Comparison of ENCODE assay signal across 8 cellular contexts in the genomic region with DNA sequence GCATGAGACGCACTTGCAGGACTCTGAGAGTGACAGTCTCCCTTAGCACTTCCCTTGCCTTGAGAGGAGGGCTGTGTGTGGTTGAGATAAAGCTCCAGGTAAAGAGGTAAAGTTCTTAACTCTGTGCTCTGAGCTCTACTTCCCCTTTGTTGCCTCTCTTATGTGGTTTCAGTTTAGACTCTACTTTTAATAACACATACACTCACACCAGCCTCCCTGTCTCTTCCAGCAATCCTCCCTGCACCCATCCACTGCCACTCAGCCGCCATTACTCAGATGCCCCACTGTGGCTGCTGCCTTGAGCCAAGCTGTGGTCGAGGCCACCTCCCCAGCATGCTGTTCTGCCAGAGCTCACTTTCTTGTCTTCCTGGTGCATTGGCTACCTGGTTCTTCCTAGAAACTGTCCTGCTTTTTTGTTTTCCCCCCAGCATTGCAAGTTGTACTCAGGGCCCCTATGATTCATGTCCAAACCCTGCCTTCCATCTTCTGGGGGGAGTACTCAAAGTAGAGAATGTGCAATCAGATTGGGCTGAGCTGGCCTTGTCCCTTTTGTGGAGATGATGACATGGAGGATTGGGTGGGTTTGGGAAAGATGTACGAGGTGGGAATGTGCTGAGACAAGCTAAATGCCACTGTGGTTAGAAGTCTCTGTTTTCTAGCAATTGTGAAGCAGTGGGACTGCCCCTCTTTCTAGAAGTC.
A peak's percentile ranks its signal among the peaks of the same experiment; 100 is the strongest.
DNase-seq lines count a peak whose midpoint lies in the region; ATAC-seq and TF ChIP-seq lines count a peak whose summit lies in the region.

No MANE protein-coding gene starts in this region.

- H3K4me3 ChIP-seq in GM06990 (replicated peaks; ENCODE audit: low read depth, low read length) (no peak overlapping the region), lower leg skin (ENCODE audit: low read depth, poor library complexity, severe bottlenecking) (no peak overlapping the region)

- DNase-seq in GM06990 (ENCODE audit: extremely low read depth, insufficient read length) (peak; percentile 29), naive B cell (peak; percentile 34), dermis blood vessel endothelial cell (no peak), lower leg skin (ENCODE audit: low spot score in 2 of 2) (no peak)
- no peak for DNase-seq in activated CD4-positive, alpha-beta memory T cell treated with anti-CD3 and anti-CD28 coated beads, Interleukin-2, amount 10 ng/mL, durations not matched to agents 7 days and 5 days

- ATAC-seq in HG02852 (IDR thresholded peaks at IDR 0.05; ENCODE audit: unreplicated experiment), result peak; percentile 55
- ATAC-seq in naive B cell (ENCODE audit: low read depth in 2 of 2), result peak; percentile 96 to 98
- ATAC-seq in HG03097 (IDR thresholded peaks at IDR 0.05; ENCODE audit: low FRiP score, unreplicated experiment), result no peak
- ATAC-seq in HG03139 (IDR thresholded peaks at IDR 0.05; ENCODE audit: unreplicated experiment), result no peak

- intact Hi-C loops in lower leg skin (cut with DNase I; ENCODE audit: low total_unique reads), result no loop called here

- peak overlapping the region; percentile 53 for H3K27ac Mint-ChIP-seq in activated CD4-positive, alpha-beta memory T cell treated with anti-CD3 and anti-CD28 coated beads, Interleukin-2, amount 10 ng/mL, durations not matched to agents 7 days and 5 days
- H3K27ac Mint-ChIP-seq in naive B cell, result peak overlapping the region in 4 of 6 donors; percentile 18 to 77 (median 65)

- CTCF ChIA-PET in activated CD4-positive, alpha-beta memory T cell treated with anti-CD3 and anti-CD28 coated beads, Interleukin-2, amount 10 ng/mL, durations not matched to agents 7 days and 5 days (lab: Charles Lee), result interaction anchor here (0.6 to 13.6 kb wide), 8 partner anchors 10 to 432 kb away, joined by 3 to 125 read pairs (median 4); no protein-coding TSS in a partner anchor

- no peak overlapping the region for H3K4me3 Mint-ChIP-seq in activated CD4-positive, alpha-beta memory T cell treated with anti-CD3 and anti-CD28 coated beads, Interleukin-2, amount 10 ng/mL, durations not matched to agents 7 days and 5 days
- H3K4me3 Mint-ChIP-seq in naive B cell, result peak overlapping the region in 4 of 8 donors; percentile 21 to 71 (median 45)

- no peaks in the 10 kb centered on the region; the same call in none of the 2 replicates for H3K27me3 ChIP-seq in GM06990 (replicated peaks; ENCODE audit: control insufficient read depth, insufficient read depth, low read length)

- no peaks in the 10 kb centered on the region for H3K9me3 Mint-ChIP-seq in activated CD4-positive, alpha-beta memory T cell treated with anti-CD3 and anti-CD28 coated beads, Interleukin-2, amount 10 ng/mL, durations not matched to agents 7 days and 5 days
- H3K9me3 Mint-ChIP-seq in naive B cell, result peaks cover 0 to 3% (median 0%) of the 10 kb centered on the region in 7 donors

- TF ChIP-seq POLR2A in lower leg skin (IDR thresholded peaks at IDR 0.05), result no peak

- no peaks in the 10 kb centered on the region for H3K36me3 Mint-ChIP-seq in activated CD4-positive, alpha-beta memory T cell treated with anti-CD3 and anti-CD28 coated beads, Interleukin-2, amount 10 ng/mL, durations not matched to agents 7 days and 5 days (ENCODE audit: low read depth)
- H3K36me3 Mint-ChIP-seq in naive B cell, result no peaks in the 10 kb centered on the region

- H3K27me3 Mint-ChIP-seq in activated CD4-positive, alpha-beta memory T cell treated with anti-CD3 and anti-CD28 coated beads, Interleukin-2, amount 10 ng/mL, durations not matched to agents 7 days and 5 days, result peaks cover 8% of the 10 kb centered on the region
- peaks cover 0 to 4% (median 0%) of the 10 kb centered on the region in 3 donors for H3K27me3 Mint-ChIP-seq in naive B cell

- H3K36me3 ChIP-seq in GM06990 (ENCODE audit: control insufficient read depth, insufficient read depth, low read length), result no peaks in the 10 kb centered on the region

- H3K4me1 Mint-ChIP-seq in activated CD4-positive, alpha-beta memory T cell treated with anti-CD3 and anti-CD28 coated beads, Interleukin-2, amount 10 ng/mL, durations not matched to agents 7 days and 5 days, result peaks cover 13% of the 10 kb centered on the region
- H3K4me1 Mint-ChIP-seq in naive B cell, result peaks cover 6 to 15% (median 13%) of the 10 kb centered on the region in 3 donors

- POLR2A ChIA-PET in activated CD4-positive, alpha-beta memory T cell treated with anti-CD3 and anti-CD28 coated beads, Interleukin-2, amount 10 ng/mL, durations not matched to agents 7 days and 5 days (lab: Charles Lee), result interaction anchor here (1.0 to 1.7 kb wide), 6 partner anchors 15 to 293 kb away, joined by 3 to 7 read pairs (median 3); no protein-coding TSS in a partner anchor

- 66 to 72% methylated on average over 4 of the region's 4 CpGs for WGBS in lower leg skin, 2 donors

- TF ChIP-seq CTCF in GM06990 (IDR thresholded peaks at IDR 0.05; ENCODE audit: insufficient read depth, low read length, poor library complexity, severe bottlenecking) (no peak), lower leg skin (IDR thresholded peaks at IDR 0.05) (no peak)

Comparison
In these comparisons a context has a peak if more than half of its experiments do, and no peak if none do; other contexts are left out.
1. DNase-seq: peak in GM06990 (single experiment) and naive B cell (single experiment); none in activated CD4-positive, alpha-beta memory T cell treated with anti-CD3 and anti-CD28 coated beads, Interleukin-2, amount 10 ng/mL, durations not matched to agents 7 days and 5 days (single experiment), dermis blood vessel endothelial cell (single experiment) and lower leg skin (0 of 2).
2. ATAC-seq: peak in HG02852 (single experiment) and naive B cell (2 of 2); none in HG03097 (single experiment) and HG03139 (single experiment).